Comparison of ENCODE assay signal across 15 cellular contexts in genomic region chr17:1169913-1170312, GRCh38. TPM values are rescaled to one million over a fixed set of nuclear protein-coding genes. Genes with fewer than 3 reads are reported as not detected.
DNase-seq lines count a peak whose midpoint lies in the region; ATAC-seq and TF ChIP-seq lines count a peak whose summit lies in the region.
"Had no signal": no experiment of that assay in that cellular context is flagged by ENCODE, and none has a peak within 500 bp of the region (broad histone marks: within the 10 kb centered on the region; RNA-seq: fewer than 3 reads in every experiment).

No MANE protein-coding gene starts in this region.

- H3K27ac ChIP-seq in HEK293 (ENCODE audit: extremely low read depth, low read depth, low read length) (no peak overlapping the region), cingulate gyrus (ENCODE audit: low read depth, low read length) (peak overlapping the region; percentile 7), transverse colon (no peak overlapping the region)

- no peak for ATAC-seq in HG02623 (IDR thresholded peaks at IDR 0.05; ENCODE audit: unreplicated experiment)

- TF ChIP-seq EP300 in transverse colon (IDR thresholded peaks at IDR 0.05; ENCODE audit: low read depth) = no peak

- no peak for TF ChIP-seq POLR2A in transverse colon (IDR thresholded peaks at IDR 0.05)

- H3K9me3 ChIP-seq in HEK293 (ENCODE audit: control insufficient read depth, insufficient read depth, low read depth, low read length) = no peaks in the 10 kb centered on the region
- no peaks in the 10 kb centered on the region for H3K9me3 ChIP-seq in transverse colon
- H3K9me3 ChIP-seq: Caco-2, HAP-1 had no signal

- H3K4me1 Mint-ChIP-seq in nephron progenitor cell = peaks cover 64% of the 10 kb centered on the region

- 86 to 100% methylated on average over 1 to 5 of the region's 5 CpGs for WGBS in transverse colon (ENCODE audit: low coverage in 1 of 2), 2 donors

- H3K4me1 ChIP-seq in HEK293 (ENCODE audit: control insufficient read depth, insufficient read depth, low read length) = 0 out of 2 replicates have a peak, but pooled peaks cover 5% of the 10 kb centered on the region
- peaks cover 0 to 16% (median 6%) of the 10 kb centered on the region in 4 donors for H3K4me1 ChIP-seq in transverse colon
- H3K4me1 ChIP-seq: Caco-2, HAP-1 had no signal

- no peak for TF ChIP-seq CTCF in HEK293 (tag by site-specific recombination; IDR thresholded peaks at IDR 0.05)
- TF ChIP-seq CTCF in nephron progenitor cell (IDR thresholded peaks at IDR 0.05) = no peak
- no peak for TF ChIP-seq CTCF in transverse colon (IDR thresholded peaks at IDR 0.05)

- H3K36me3 Mint-ChIP-seq in nephron progenitor cell (ENCODE audit: low read depth) = peaks cover 11% of the 10 kb centered on the region

- intact Hi-C loops in transverse colon (cut with DNase I; ENCODE audit: low total_unique reads) = no loop called here

- H3K36me3 ChIP-seq in HEK293 (ENCODE audit: control insufficient read depth in 2 of 2, insufficient read depth in 1 of 2, low read length in 2 of 2) = peaks cover 0 to 9% of the 10 kb centered on the region in 2 experiments; a peak in 2 of 3 replicates
- no peaks in the 10 kb centered on the region for H3K36me3 ChIP-seq in transverse colon
- H3K36me3 ChIP-seq: HAP-1 had no signal

- no peaks in the 10 kb centered on the region for H3K27me3 ChIP-seq in transverse colon

- H3K27me3 Mint-ChIP-seq in nephron progenitor cell (ENCODE audit: low read depth, poor library complexity) = peaks cover 5% of the 10 kb centered on the region
- H3K27me3 Mint-ChIP-seq: B cell; CD8-positive, alpha-beta memory T cell had no signal

- POLR2A ChIA-PET in HEK293 (lab: Yijun Ruan, JAX) = no interaction called here

- H3K4me3 ChIP-seq in HEK293 (ENCODE audit: low read depth, low read length) (no peak overlapping the region), transverse colon (no peak overlapping the region)
- H3K4me3 ChIP-seq: HAP-1 had no signal

- H3K27ac Mint-ChIP-seq in nephron progenitor cell = peak overlapping the region; percentile 85
- H3K27ac Mint-ChIP-seq: B cell, CD14-positive monocyte, HFFc6 had no signal

- CTCF ChIA-PET in HEK293 (lab: Yijun Ruan, JAX) = interaction anchor here (0.6 kb wide), 1 partner anchor 17 kb away, joined by 3 read pairs; no protein-coding TSS in a partner anchor

- H3K4me3 Mint-ChIP-seq in nephron progenitor cell = peak overlapping the region; percentile 51
- H3K4me3 Mint-ChIP-seq: B cell; CD8-positive, alpha-beta memory T cell; HFFc6 had no signal

- no peaks in the 10 kb centered on the region for H3K9me3 Mint-ChIP-seq in nephron progenitor cell
- H3K9me3 Mint-ChIP-seq: CD14-positive monocyte; CD8-positive, alpha-beta memory T cell; HFFc6 had no signal

- DNase-seq in nephron progenitor cell (no peak), transverse colon (no peak), HPDE6-E6E7 (ENCODE audit: extremely low spot score) (no peak), CD1c-positive myeloid dendritic cell (ENCODE audit: extremely low spot score) (no peak)
- DNase-seq: Caco-2; CD8-positive, alpha-beta memory T cell; DMS53; GF-D8; HFFc6 had no signal

- in situ Hi-C loops in transverse colon (cut with MboI; ENCODE audit: low pct_ligation_motif_present in 1 of 4, low pct_unique_long_range_greater_than_20kb in 1 of 4, low sequenced_read_pairs in 3 of 4) = no loop called here

TF ChIP-seq in HEK293, 187 proteins besides CTCF, POLR2A, EP300 and RAD21:
- TF ChIP-seq ZNF394 (tag by site-specific recombination; IDR thresholded peaks at IDR 0.05; ENCODE audit: borderline replicate concordance) (no peak), ZFHX2 (tag by site-specific recombination; conservative IDR thresholded peaks at IDR 0.05) (0 out of 2 replicates have a peak, but pooled peaks have one; percentile 23), ZNF645 (tag by site-specific recombination; IDR thresholded peaks at IDR 0.05) (no peak), ZNF560 (tag by site-specific recombination; IDR thresholded peaks at IDR 0.05; ENCODE audit: borderline replicate concordance) (no peak), TRIM28 (IDR thresholded peaks at IDR 0.05; ENCODE audit: borderline replicate concordance, low read length) (no peak)
TF ChIP-seq in HEK293: peak in this region for 1.

RNA-seq across cellular contexts. Expression of gene ABR, which starts 9.9 kb away (rescaled TPM):
- total RNA-seq in transverse colon = 1,000 to 10,000 TPM in 1 of 4 donors, 100 to 1,000 TPM in 3; 286 to 1,099 (median 522) TPM
